38 cellular contexts compared by ENCODE assay signal in genomic region chr9:122457787-122458186, GRCh38. TPM values are rescaled to one million over a fixed set of nuclear protein-coding genes. Genes with fewer than 3 reads are reported as not detected.
"Had no signal": no experiment of that assay in that cellular context is flagged by ENCODE, and none has a peak within 500 bp of the region (broad histone marks: within the 10 kb centered on the region; RNA-seq: fewer than 3 reads in every experiment).

No MANE protein-coding gene starts in this region.

- H3K36me3 ChIP-seq: adrenal gland, brain microvascular endothelial cell, breast epithelium had no signal

- ATAC-seq: activated CD8-positive, alpha-beta T cell treated with anti-CD3 and anti-CD28 coated beads for 36 hours; activated naive CD4-positive, alpha-beta T cell treated with anti-CD3 and anti-CD28 coated beads, Interleukin-2, amount 50 U/mL, for 72 hours; activated T-cell treated with anti-CD3 and anti-CD28 coated beads, Interleukin-2, amount 50 U/mL, for 4 hours; activated T-cell treated with anti-CD3 and anti-CD28 coated beads, Interleukin-2, amount 50 U/mL, for 72 hours; activated T-helper 17 cell treated with anti-CD3 and anti-CD28 coated beads, Interleukin-2, amount 50 U/mL, for 72 hours; body of pancreas had no signal

- H3K9me3 ChIP-seq: adrenal gland, body of pancreas, breast epithelium had no signal

- H3K4me3 ChIP-seq: adrenal gland, body of pancreas, breast epithelium had no signal

- DNase-seq: activated B cell treated with CpG ODN at 0.5 μM for 24 hours; activated CD4-positive, alpha-beta memory T cell treated with anti-CD3 and anti-CD28 coated beads for 36 hours; activated CD4-positive, alpha-beta T cell treated with anti-CD3 and anti-CD28 coated beads for 4 hours; activated CD4-positive, alpha-beta T cell treated with anti-CD3 and anti-CD28 coated beads, Interleukin-2, amount 50 U/mL, for 1 hour; activated CD4-positive, alpha-beta T cell treated with anti-CD3 and anti-CD28 coated beads, Interleukin-2, amount 50 U/mL, for 4 hours; activated CD4-positive, CD25-positive, alpha-beta regulatory T cell treated with anti-CD3 and anti-CD28 coated beads, Interleukin-2, amount 50 U/mL, for 72 hours; activated CD8-positive, alpha-beta memory T cell treated with anti-CD3 and anti-CD28 coated beads, Interleukin-2, amount 50 U/mL, for 4 hours; activated CD8-positive, alpha-beta T cell treated with anti-CD3 and anti-CD28 coated beads for 36 hours; activated effector memory CD4-positive, alpha-beta T cell treated with anti-CD3 and anti-CD28 coated beads, Interleukin-2, amount 50 U/mL, for 16 hours; activated gamma-delta T cell treated with Interleukin-2 at 50 U/mL for 16 hours; activated naive CD4-positive, alpha-beta T cell; activated naive CD4-positive, alpha-beta T cell treated with anti-CD3 and anti-CD28 coated beads for 36 hours; activated naive CD4-positive, alpha-beta T cell treated with anti-CD3 and anti-CD28 coated beads, Interleukin-2, amount 50 U/mL, for 16 hours; activated naive CD8-positive, alpha-beta T cell treated with anti-CD3 and anti-CD28 coated beads for 36 hours; activated T-cell treated with anti-CD3 and anti-CD28 coated beads for 4 hours; activated T-cell treated with anti-CD3 and anti-CD28 coated beads, Interleukin-2, amount 50 U/mL, for 1 hour; activated T-cell treated with anti-CD3 and anti-CD28 coated beads, Interleukin-2, amount 50 U/mL, for 4 hours; activated T-cell treated with anti-CD3 and anti-CD28 coated beads, Interleukin-2, amount 50 U/mL, for 72 hours; adrenal gland; amniotic stem cell; aorta; body of pancreas; brain microvascular endothelial cell; central memory CD4-positive, alpha-beta T cell; T-helper 2 cell; T-helper 9 cell had no signal

- H3K4me1 ChIP-seq: adrenal gland, body of pancreas, breast epithelium had no signal

- H3K27me3 ChIP-seq: adrenal gland, body of pancreas, breast epithelium had no signal

- H3K27ac ChIP-seq: adrenal gland, body of pancreas, brain microvascular endothelial cell, breast epithelium, VCaP had no signal

- FAIRE-seq: astrocyte, colon, TTC549 had no signal

RNA-seq across cellular contexts. Expression of gene OR1J1, which starts 19.9 kb away (rescaled TPM):
- total RNA-seq: activated B cell treated with CpG ODN at 0.5 μM for 24 hours; activated CD4-positive, alpha-beta memory T cell treated with anti-CD3 and anti-CD28 coated beads for 36 hours; activated CD4-positive, alpha-beta T cell treated with anti-CD3 and anti-CD28 coated beads, Interleukin-2, amount 10 ng/mL, durations not matched to agents 24 days and 14 days; activated CD8-positive, alpha-beta memory T cell treated with anti-CD3 and anti-CD28 coated beads for 36 hours; activated CD8-positive, alpha-beta T cell treated with anti-CD3 and anti-CD28 coated beads for 36 hours; activated naive CD4-positive, alpha-beta T cell treated with anti-CD3 and anti-CD28 coated beads for 36 hours; activated naive CD4-positive, alpha-beta T cell treated with anti-CD3 and anti-CD28 coated beads, Interleukin-2, amount 50 U/mL, for 72 hours; activated naive CD8-positive, alpha-beta T cell treated with anti-CD3 and anti-CD28 coated beads for 36 hours; activated T-cell treated with anti-CD3 and anti-CD28 coated beads, Interleukin-2, amount 50 U/mL, for 4 hours; activated T-cell treated with anti-CD3 and anti-CD28 coated beads, Interleukin-2, amount 50 U/mL, for 72 hours; activated T-helper 1 cell treated with anti-CD3 and anti-CD28 coated beads, Interleukin-12 subunit alpha, Interleukin-12 subunit beta, Interleukin-2, Interleukin-4 antibody, amounts not matched to agents 30 ng/mL and 10 ng/mL and 1 ng/mL, durations not matched to agents 14 hours and 24 hours and 36 hours; activated T-helper 17 cell treated with anti-CD3 and anti-CD28 coated beads, Interleukin-2, amount 50 U/mL, for 72 hours; adrenal gland; aorta; astrocyte; body of pancreas; breast epithelium; cardiac septum; cerebellum had no signal
- polyA plus RNA-seq: adrenal gland, aorta had no signal

RNA-seq across cellular contexts. Expression of gene OR1J2, which starts 52.8 kb away (rescaled TPM):
- total RNA-seq: activated B cell treated with CpG ODN at 0.5 μM for 24 hours; activated CD4-positive, alpha-beta memory T cell treated with anti-CD3 and anti-CD28 coated beads for 36 hours; activated CD4-positive, alpha-beta T cell treated with anti-CD3 and anti-CD28 coated beads, Interleukin-2, amount 10 ng/mL, durations not matched to agents 24 days and 14 days; activated CD8-positive, alpha-beta memory T cell treated with anti-CD3 and anti-CD28 coated beads for 36 hours; activated CD8-positive, alpha-beta T cell treated with anti-CD3 and anti-CD28 coated beads for 36 hours; activated naive CD4-positive, alpha-beta T cell treated with anti-CD3 and anti-CD28 coated beads for 36 hours; activated T-cell treated with anti-CD3 and anti-CD28 coated beads, Interleukin-2, amount 50 U/mL, for 4 hours; activated T-cell treated with anti-CD3 and anti-CD28 coated beads, Interleukin-2, amount 50 U/mL, for 72 hours; activated T-helper 1 cell treated with anti-CD3 and anti-CD28 coated beads, Interleukin-12 subunit alpha, Interleukin-12 subunit beta, Interleukin-2, Interleukin-4 antibody, amounts not matched to agents 30 ng/mL and 10 ng/mL and 1 ng/mL, durations not matched to agents 14 hours and 24 hours and 36 hours; activated T-helper 17 cell treated with anti-CD3 and anti-CD28 coated beads, Interleukin-2, amount 50 U/mL, for 72 hours; adrenal gland; aorta; astrocyte; body of pancreas; breast epithelium; cardiac septum; cerebellum had no signal
- polyA plus RNA-seq: adrenal gland, aorta had no signal
